ENCODE assay signal across 24 cellular contexts in the genomic region with DNA sequence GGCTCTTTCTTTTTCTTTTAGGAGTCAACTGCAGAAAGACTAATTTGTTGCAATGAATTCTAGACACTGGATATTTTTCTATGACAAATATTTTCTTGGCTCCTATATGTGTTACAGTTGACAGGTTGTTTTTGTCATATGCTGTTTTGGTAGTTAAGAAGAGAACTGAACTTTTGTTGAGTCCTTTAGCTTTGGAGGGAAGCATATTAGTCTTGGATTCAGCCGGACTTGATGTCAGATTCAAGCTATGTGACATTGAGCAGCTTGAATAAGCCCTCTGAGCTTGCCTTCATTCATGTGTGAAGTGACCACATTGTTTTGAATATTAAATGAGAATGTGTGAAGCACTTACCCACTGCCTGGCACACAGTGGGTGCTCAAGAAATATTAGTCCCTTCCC.
A peak's percentile ranks its signal among the peaks of the same experiment; 100 is the strongest.
DNase-seq lines count a peak whose midpoint lies in the region; ATAC-seq and TF ChIP-seq lines count a peak whose summit lies in the region.
"Had no signal": no experiment of that assay in that cellular context is flagged by ENCODE, and none has a peak within 500 bp of the region (broad histone marks: within the 10 kb centered on the region; RNA-seq: fewer than 3 reads in every experiment).

No MANE protein-coding gene starts in this region.

- no peaks in the 10 kb centered on the region for H3K27me3 Mint-ChIP-seq in nephron (ENCODE audit: low read depth)

- H3K9me3 ChIP-seq in right atrium auricular region (no peaks in the 10 kb centered on the region), left ventricle myocardium inferior (replicated peaks) (peaks cover 4% of the 10 kb centered on the region), prostate gland (no peaks in the 10 kb centered on the region)
- H3K9me3 ChIP-seq: A549, BE2C had no signal

- H3K27ac ChIP-seq in right atrium auricular region (peak overlapping the region in 1 of 2 donors; percentile 13), left ventricle myocardium inferior (replicated peaks) (no peak overlapping the region), prostate gland (no peak overlapping the region)
- H3K27ac ChIP-seq: A549; BLaER1 treated with 17β-estradiol and CSF1 and Interleukin-3, amounts not matched to agents 10 nM and 100 nM had no signal

- TF ChIP-seq CTCF in right atrium auricular region (IDR thresholded peaks at IDR 0.05) (no peak), left ventricle myocardium inferior (IDR thresholded peaks at IDR 0.05; ENCODE audit: borderline replicate concordance) (no peak), nephron (IDR thresholded peaks at IDR 0.05; ENCODE audit: unreplicated experiment in 3 of 3) (no peak), prostate gland (IDR thresholded peaks at IDR 0.05) (no peak)

- peak overlapping the region in 2 of 3 experiments; percentile 33 to 43 for H3K27ac Mint-ChIP-seq in nephron
- H3K27ac Mint-ChIP-seq: CD4-positive, alpha-beta T cell; CD8-positive, alpha-beta memory T cell; GM23338; H9 had no signal

- no peak overlapping the region for H3K4me3 ChIP-seq in right atrium auricular region
- H3K4me3 ChIP-seq in left ventricle myocardium inferior, result peak overlapping the region; percentile 11
- H3K4me3 ChIP-seq in prostate gland, result no peak overlapping the region
- H3K4me3 ChIP-seq: A549; BLaER1 treated with 17β-estradiol and CSF1 and Interleukin-3, amounts not matched to agents 10 nM and 100 nM; GM12878; GM23338 had no signal

- DNase-seq in Right ventricle myocardium superior (no peak), right atrium auricular region (ENCODE audit: low spot score) (no peak), left ventricle myocardium inferior (no peak), prostate gland (ENCODE audit: low spot score) (no peak), NCI-H1048 (lab: John Stamatoyannopoulos, UW) (no peak), NCI-H748 treated with DMSO at 0.1 percent for 48 hours (lab: John Stamatoyannopoulos, UW) (no peak)
- DNase-seq: 8988T; ACHN; AML-193; BE2C; CD4-positive, alpha-beta T cell; CD8-positive, alpha-beta memory T cell; DMS 273 treated with DMSO at 0.1 percent for 48 hours; DMS79; EL; GDM1; H9 had no signal

- intact Hi-C loops in Right ventricle myocardium superior (cut with DNase I), result no loop called here
- intact Hi-C loops in left ventricle myocardium inferior (cut with micrococcal nuclease), result no loop called here
- intact Hi-C loops in prostate gland (cut with DNase I), result no loop called here

- TF ChIP-seq POLR2A in prostate gland (IDR thresholded peaks at IDR 0.05), result no peak

- H3K4me1 Mint-ChIP-seq in nephron, result peaks cover 22% of the 10 kb centered on the region
- H3K4me1 Mint-ChIP-seq: CD14-positive monocyte; CD8-positive, alpha-beta memory T cell had no signal

- H3K27me3 ChIP-seq in right atrium auricular region, result no peaks in the 10 kb centered on the region
- H3K27me3 ChIP-seq in left ventricle myocardium inferior (ENCODE audit: low read depth), result no peaks in the 10 kb centered on the region
- no peaks in the 10 kb centered on the region for H3K27me3 ChIP-seq in prostate gland (replicated peaks; ENCODE audit: insufficient read depth)
- H3K27me3 ChIP-seq: BE2C; BLaER1 treated with 17β-estradiol and CSF1 and Interleukin-3, amounts not matched to agents 10 nM and 100 nM had no signal

- H3K4me3 Mint-ChIP-seq in nephron, result no peak overlapping the region
- H3K4me3 Mint-ChIP-seq: CD14-positive monocyte; CD4-positive, alpha-beta T cell; CD8-positive, alpha-beta memory T cell; GM23338; H9 had no signal

- H3K4me1 ChIP-seq in right atrium auricular region (no peaks in the 10 kb centered on the region), left ventricle myocardium inferior (no peaks in the 10 kb centered on the region), prostate gland (replicated peaks) (no peaks in the 10 kb centered on the region)
- H3K4me1 ChIP-seq: A549; BLaER1 treated with 17β-estradiol and CSF1 and Interleukin-3, amounts not matched to agents 10 nM and 100 nM had no signal

- no peaks in the 10 kb centered on the region for H3K36me3 ChIP-seq in right atrium auricular region
- H3K36me3 ChIP-seq in left ventricle myocardium inferior, result no peaks in the 10 kb centered on the region
- H3K36me3 ChIP-seq in prostate gland, result no peaks in the 10 kb centered on the region
- H3K36me3 ChIP-seq: BE2C had no signal

- H3K36me3 Mint-ChIP-seq in nephron (ENCODE audit: low read depth), result peaks cover 24% of the 10 kb centered on the region
- H3K36me3 Mint-ChIP-seq: CD14-positive monocyte; CD8-positive, alpha-beta memory T cell had no signal

- peak; percentile 20 for ATAC-seq in Right ventricle myocardium superior (ENCODE audit: poor library complexity)
- ATAC-seq: A549, GM12878, GM23338, HCT116 had no signal

- H3K9me3 Mint-ChIP-seq in nephron, result peaks cover 6% of the 10 kb centered on the region
- H3K9me3 Mint-ChIP-seq: CD4-positive, alpha-beta T cell; GM23338; H9 had no signal

- 75% methylated on average over 1 of the region's 1 CpG for WGBS in prostate gland
